In genomic region chr11:128174465-128175101, GRCh38 we compare ENCODE assay signal across 14 cellular contexts.
DNase-seq lines count a peak whose midpoint lies in the region; ATAC-seq and TF ChIP-seq lines count a peak whose summit lies in the region.
"Had no signal": no experiment of that assay in that cellular context is flagged by ENCODE, and none has a peak within 500 bp of the region (broad histone marks: within the 10 kb centered on the region; RNA-seq: fewer than 3 reads in every experiment).

No MANE protein-coding gene starts in this region.

- TF ChIP-seq CTCF in cardiac muscle cell (IDR thresholded peaks at IDR 0.05; ENCODE audit: low read depth, low read length), result no peak
- TF ChIP-seq CTCF in heart right ventricle (IDR thresholded peaks at IDR 0.05), result no peak
- TF ChIP-seq CTCF in fibroblast of pulmonary artery (IDR thresholded peaks at IDR 0.05; ENCODE audit: low read length, missing control alignments), result no peak

- peak overlapping the region; percentile 53 for H3K9ac ChIP-seq in SK-N-MC (ENCODE audit: insufficient read length)
- H3K9ac ChIP-seq: BLaER1 treated with 17β-estradiol and CSF1 and Interleukin-3, amounts not matched to agents 10 nM and 100 nM had no signal

- no peaks in the 10 kb centered on the region for H3K9me3 ChIP-seq in cardiac muscle cell (ENCODE audit: low read depth)
- H3K9me3 ChIP-seq in heart right ventricle, result no peaks in the 10 kb centered on the region
- H3K9me3 ChIP-seq in SK-N-MC (ENCODE audit: low read depth, low read length), result no peaks in the 10 kb centered on the region
- H3K9me3 ChIP-seq: BLaER1 treated with 17β-estradiol and CSF1 and Interleukin-3, amounts not matched to agents 10 nM and 100 nM; neutrophil had no signal

- H3K27me3 ChIP-seq in cardiac muscle cell (peaks cover 39% of the 10 kb centered on the region), heart right ventricle (no peaks in the 10 kb centered on the region)
- H3K27me3 ChIP-seq: BLaER1 treated with 17β-estradiol and CSF1 and Interleukin-3, amounts not matched to agents 10 nM and 100 nM; neutrophil had no signal

- DNase-seq in cardiac muscle cell (ENCODE audit: low read depth in 1 of 2, low spot score in 1 of 2), result peak; percentile 48 to 82
- DNase-seq in heart right ventricle, result no peak
- no peak for DNase-seq in SK-N-MC (ENCODE audit: low read depth, low spot score)
- DNase-seq in fibroblast of pulmonary artery (ENCODE audit: low read depth), result peak; percentile 74
- DNase-seq in stimulated activated naive CD8-positive, alpha-beta T cell treated with anti-CD3 and anti-CD28 coated beads, Interleukin-15, amount 100 ng/mL, for 72 hours, result no peak
- DNase-seq in NK-92 (lab: John Stamatoyannopoulos, UW; ENCODE audit: unreplicated experiment), result no peak
- DNase-seq: NCI-H774 had no signal

- H3K27ac ChIP-seq in cardiac muscle cell (no peak overlapping the region), heart right ventricle (no peak overlapping the region), SK-N-MC (peak overlapping the region; percentile 60; the same call in 1 of the 2 replicates)
- H3K27ac ChIP-seq: BLaER1 treated with 17β-estradiol and CSF1 and Interleukin-3, amounts not matched to agents 10 nM and 100 nM; neutrophil had no signal

- H3K4me3 Mint-ChIP-seq in stimulated activated naive CD8-positive, alpha-beta T cell treated with anti-CD3 and anti-CD28 coated beads, Interleukin-15, amount 100 ng/mL, for 72 hours, result no peak overlapping the region
- H3K4me3 Mint-ChIP-seq: stimulated activated memory B cell treated with anti-CD40 and anti-IgM and Interleukin-4, amounts not matched to agents 10 μg/mL and 1 μg/mL and 100 μg/mL, for 72 hours; T-helper 1 cell treated with Interleukin-12 subunit alpha and Interleukin-12 subunit beta and Interleukin-4 antibody, amounts not matched to agents 30 μg/mL and 1 μg/mL, for 36 hours had no signal

- intact Hi-C loops in heart right ventricle (cut with DNase I), result loop anchor here (5.0 to 10.0 kb wide), 11 partner anchors 108 to 783 kb away; no protein-coding TSS in a partner anchor

- H3K4me1 Mint-ChIP-seq in stimulated activated naive CD8-positive, alpha-beta T cell treated with anti-CD3 and anti-CD28 coated beads, Interleukin-15, amount 100 ng/mL, for 72 hours, result no peaks in the 10 kb centered on the region
- H3K4me1 Mint-ChIP-seq: stimulated activated memory B cell treated with anti-CD40 and anti-IgM and Interleukin-4, amounts not matched to agents 10 μg/mL and 1 μg/mL and 100 μg/mL, for 72 hours had no signal

- H3K36me3 ChIP-seq in cardiac muscle cell (no peaks in the 10 kb centered on the region), heart right ventricle (no peaks in the 10 kb centered on the region), SK-N-MC (ENCODE audit: insufficient read depth, low read length) (no peaks in the 10 kb centered on the region)
- H3K36me3 ChIP-seq: BLaER1 treated with 17β-estradiol and CSF1 and Interleukin-3, amounts not matched to agents 10 nM and 100 nM; neutrophil had no signal

- H3K4me1 ChIP-seq in cardiac muscle cell (ENCODE audit: low read depth) (peaks cover 3% of the 10 kb centered on the region), heart right ventricle (peaks cover 0 to 13% (median 0%) of the 10 kb centered on the region in 9 donors)

- peaks cover 11% of the 10 kb centered on the region for H3K27me3 Mint-ChIP-seq in stimulated activated naive CD8-positive, alpha-beta T cell treated with anti-CD3 and anti-CD28 coated beads, Interleukin-15, amount 100 ng/mL, for 72 hours
- H3K27me3 Mint-ChIP-seq: stimulated activated memory B cell treated with anti-CD40 and anti-IgM and Interleukin-4, amounts not matched to agents 10 μg/mL and 1 μg/mL and 100 μg/mL, for 72 hours had no signal

- no peaks in the 10 kb centered on the region for H3K9me3 Mint-ChIP-seq in stimulated activated naive CD8-positive, alpha-beta T cell treated with anti-CD3 and anti-CD28 coated beads, Interleukin-15, amount 100 ng/mL, for 72 hours
- H3K9me3 Mint-ChIP-seq: stimulated activated memory B cell treated with anti-CD40 and anti-IgM and Interleukin-4, amounts not matched to agents 10 μg/mL and 1 μg/mL and 100 μg/mL, for 72 hours; T-helper 1 cell treated with Interleukin-12 subunit alpha and Interleukin-12 subunit beta and Interleukin-4 antibody, amounts not matched to agents 30 μg/mL and 1 μg/mL, for 36 hours had no signal

- H3K27ac Mint-ChIP-seq in stimulated activated naive CD8-positive, alpha-beta T cell treated with anti-CD3 and anti-CD28 coated beads, Interleukin-15, amount 100 ng/mL, for 72 hours, result peak overlapping the region in 1 of 2 donors; percentile 57
- H3K27ac Mint-ChIP-seq: stimulated activated memory B cell treated with anti-CD40 and anti-IgM and Interleukin-4, amounts not matched to agents 10 μg/mL and 1 μg/mL and 100 μg/mL, for 72 hours; T-helper 1 cell treated with Interleukin-12 subunit alpha and Interleukin-12 subunit beta and Interleukin-4 antibody, amounts not matched to agents 30 μg/mL and 1 μg/mL, for 36 hours had no signal

- WGBS in heart right ventricle, 2 donors, result 55 to 68% methylated on average over 7 of the region's 7 CpGs

- no peak overlapping the region for H3K4me3 ChIP-seq in cardiac muscle cell
- no peak overlapping the region for H3K4me3 ChIP-seq in heart right ventricle
- H3K4me3 ChIP-seq in SK-N-MC, result no peak overlapping the region
- no peak overlapping the region for H3K4me3 ChIP-seq in fibroblast of pulmonary artery (replicated peaks; ENCODE audit: low read depth, low read length)
- H3K4me3 ChIP-seq: BLaER1 treated with 17β-estradiol and CSF1 and Interleukin-3, amounts not matched to agents 10 nM and 100 nM had no signal

- ATAC-seq in heart right ventricle, result no peak
- ATAC-seq in stimulated activated naive CD8-positive, alpha-beta T cell treated with anti-CD3 and anti-CD28 coated beads, Interleukin-15, amount 100 ng/mL, for 72 hours, result peak; percentile 42
- ATAC-seq in HG02981 (IDR thresholded peaks at IDR 0.05; ENCODE audit: unreplicated experiment), result no peak
- ATAC-seq in HG02571 (IDR thresholded peaks at IDR 0.05; ENCODE audit: unreplicated experiment), result no peak
- ATAC-seq: HCT116; stimulated activated memory B cell treated with anti-CD40 and anti-IgM and Interleukin-4, amounts not matched to agents 10 μg/mL and 1 μg/mL and 100 μg/mL, for 72 hours had no signal

Comparison
In these comparisons a context has a peak if more than half of its experiments do, and no peak if none do; other contexts are left out.
1. DNase-seq: peak in cardiac muscle cell (2 of 2) and fibroblast of pulmonary artery (single experiment); none in heart right ventricle (0 of 2), SK-N-MC (single experiment), stimulated activated naive CD8-positive, alpha-beta T cell treated with anti-CD3 and anti-CD28 coated beads, Interleukin-15, amount 100 ng/mL, for 72 hours (0 of 2) and NK-92 (single experiment).